Comparison of ENCODE assay signal across 25 cellular contexts in genomic region chr7:29033584-29033983, GRCh38.
DNase-seq lines count a peak whose midpoint lies in the region; ATAC-seq, FAIRE-seq and TF ChIP-seq lines count a peak whose summit lies in the region.
"Had no signal": no experiment of that assay in that cellular context is flagged by ENCODE, and none has a peak within 500 bp of the region (broad histone marks: within the 10 kb centered on the region; RNA-seq: fewer than 3 reads in every experiment).

No MANE protein-coding gene starts in this region.

- peak; percentile 18 for FAIRE-seq in bronchial epithelial cell (lab: Jason Lieb, UNC)
- FAIRE-seq: A204.1, GM12891, GM19239, HTR-8/SVneo had no signal

- WGBS in suprapubic skin, result 55% methylated on average over 2 of the region's 2 CpGs

- H3K36me3 ChIP-seq in bronchial epithelial cell (ENCODE audit: control insufficient read depth, insufficient read depth, low read length), result no peaks in the 10 kb centered on the region
- no peaks in the 10 kb centered on the region for H3K36me3 ChIP-seq in left lung
- H3K36me3 ChIP-seq in suprapubic skin, result no peaks in the 10 kb centered on the region
- no peaks in the 10 kb centered on the region for H3K36me3 ChIP-seq in MM.1S (replicated peaks; ENCODE audit: insufficient read depth, low read length)
- H3K36me3 ChIP-seq: BE2C, MG63 had no signal

- no peak for TF ChIP-seq EP300 in suprapubic skin (IDR thresholded peaks at IDR 0.05)

- no peak overlapping the region for H3K4me2 ChIP-seq in MM.1S (ENCODE audit: low read depth, low read length)
- H3K4me2 ChIP-seq: GM23338 had no signal

- H3F3A ChIP-seq in MM.1S (ENCODE audit: insufficient read depth, low read length), result no peaks in the 10 kb centered on the region

- no peak overlapping the region for H3K9ac ChIP-seq in MM.1S (ENCODE audit: low read length)

- H4K20me1 ChIP-seq in MM.1S (ENCODE audit: insufficient read depth, low read length), result no peaks in the 10 kb centered on the region

- intact Hi-C loops in Right ventricle myocardium superior (cut with DNase I) (no loop called here), cardiac septum (cut with DNase I) (no loop called here), left lung (cut with DNase I) (no loop called here)

- H3K4me3 ChIP-seq in bronchial epithelial cell (ENCODE audit: low read depth, low read length) (no peak overlapping the region), left lung (no peak overlapping the region), suprapubic skin (no peak overlapping the region), MM.1S (ENCODE audit: low read length) (no peak overlapping the region)
- H3K4me3 ChIP-seq: GM23338, MG63 had no signal

- H3K9me3 ChIP-seq in left lung (no peaks in the 10 kb centered on the region), suprapubic skin (no peaks in the 10 kb centered on the region), MM.1S (replicated peaks; ENCODE audit: insufficient read depth, low read length) (no peaks in the 10 kb centered on the region)
- H3K9me3 ChIP-seq: BE2C, MG63 had no signal

- H3K9me2 ChIP-seq in MM.1S (replicated peaks; ENCODE audit: insufficient read depth, low read length), result no peaks in the 10 kb centered on the region

- no peak for TF ChIP-seq POLR2A in suprapubic skin (IDR thresholded peaks at IDR 0.05)

- peak; percentile 84 for ATAC-seq in Right ventricle myocardium superior (ENCODE audit: poor library complexity)
- peak; percentile 33 for ATAC-seq in left lung
- ATAC-seq: GM23338 had no signal

- H2AFZ ChIP-seq in MM.1S (ENCODE audit: low read length), result no peak overlapping the region
- H2AFZ ChIP-seq: GM23338 had no signal

- H3K27me3 ChIP-seq in bronchial epithelial cell (ENCODE audit: control insufficient read depth, insufficient read depth, low read length) (no peaks in the 10 kb centered on the region), left lung (no peaks in the 10 kb centered on the region), suprapubic skin (no peaks in the 10 kb centered on the region), MM.1S (replicated peaks; ENCODE audit: insufficient read depth, low read length) (no peaks in the 10 kb centered on the region)
- H3K27me3 ChIP-seq: MG63 had no signal

- DNase-seq in Right ventricle myocardium superior, result no peak
- DNase-seq in cardiac septum (ENCODE audit: low spot score), result no peak
- DNase-seq in bronchial epithelial cell (ENCODE audit: low read depth), result no peak
- DNase-seq in left lung, result no peak
- DNase-seq in suprapubic skin (ENCODE audit: low spot score in 2 of 2), result no peak
- no peak for DNase-seq in MM.1S
- no peak for DNase-seq in NCI-H748 (lab: John Stamatoyannopoulos, UW; ENCODE audit: unreplicated experiment)
- no peak for DNase-seq in NCI-H2107 treated with DMSO at 0.1 percent for 48 hours (lab: John Stamatoyannopoulos, UW; ENCODE audit: unreplicated experiment)
- DNase-seq: BE2C; CD4-positive, alpha-beta T cell; DMS53; HCEC 1CT; Kasumi-1; MG63; NCI-H1105 treated with DMSO at 0.1 percent for 48 hours; NCI-H1694; NCI-H2081 treated with DMSO at 0.1 percent for 48 hours; NCI-H748 treated with DMSO at 0.1 percent for 48 hours; OCI-M1; SHP77 treated with DMSO at 0.1 percent for 48 hours had no signal

- H3K4me1 ChIP-seq in left lung (no peaks in the 10 kb centered on the region), suprapubic skin (peaks cover 3% of the 10 kb centered on the region), MM.1S (ENCODE audit: low read length) (no peaks in the 10 kb centered on the region)
- H3K4me1 ChIP-seq: BE2C had no signal

- no peak for TF ChIP-seq CTCF in bronchial epithelial cell (IDR thresholded peaks at IDR 0.05; ENCODE audit: insufficient read depth, low read length, severe bottlenecking)
- TF ChIP-seq CTCF in left lung (IDR thresholded peaks at IDR 0.05), result no peak
- TF ChIP-seq CTCF in suprapubic skin (IDR thresholded peaks at IDR 0.05), result no peak
- TF ChIP-seq CTCF in MM.1S (IDR thresholded peaks at IDR 0.05; ENCODE audit: low read length), result no peak

- no peaks in the 10 kb centered on the region for H3K79me2 ChIP-seq in MM.1S (ENCODE audit: low read length)

- H3K27ac ChIP-seq in left lung (no peak overlapping the region), suprapubic skin (peak overlapping the region; percentile 2), MM.1S (ENCODE audit: low read length) (no peak overlapping the region)
